Comparison of ENCODE assay signal across 21 cellular contexts in the genomic region with DNA sequence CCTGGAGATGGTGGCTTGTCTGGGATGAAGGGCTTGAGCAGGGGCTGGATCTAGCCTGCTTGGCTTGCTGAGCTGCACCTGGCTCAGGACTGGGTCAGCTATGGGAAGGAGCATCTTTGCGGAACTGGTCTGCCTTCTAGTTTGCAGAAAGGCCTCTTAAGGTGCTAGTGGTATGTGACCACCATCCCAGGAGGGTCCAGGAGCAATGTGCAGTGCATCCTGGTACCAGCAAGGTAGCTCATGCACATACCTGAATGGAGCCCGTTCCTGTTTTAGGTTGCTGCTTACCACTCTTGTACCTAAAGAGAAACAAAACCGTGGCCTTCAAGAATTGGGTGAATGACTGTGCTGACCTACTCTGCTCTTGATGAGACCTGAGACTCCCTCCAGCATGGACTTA.
A peak's percentile ranks its signal among the peaks of the same experiment; 100 is the strongest.
DNase-seq lines count a peak whose midpoint lies in the region; ATAC-seq and TF ChIP-seq lines count a peak whose summit lies in the region.
"Had no signal": no experiment of that assay in that cellular context is flagged by ENCODE, and none has a peak within 500 bp of the region (broad histone marks: within the 10 kb centered on the region; RNA-seq: fewer than 3 reads in every experiment).

No MANE protein-coding gene starts in this region.

- no peak for TF ChIP-seq CTCF in HCT116 (IDR thresholded peaks at IDR 0.05 in 2 of 3, conservative IDR thresholded peaks at IDR 0.05 in 1 of 3; ENCODE audit: borderline replicate concordance in 1 of 3, insufficient read depth in 1 of 3, low read depth in 2 of 3, low read length in 2 of 3)
- TF ChIP-seq CTCF in breast epithelium (IDR thresholded peaks at IDR 0.05), result no peak
- no peak for TF ChIP-seq CTCF in Peyer's patch (IDR thresholded peaks at IDR 0.05)

- no peaks in the 10 kb centered on the region for H4K20me1 ChIP-seq in HCT116 (ENCODE audit: insufficient read depth)

- H3K27ac Mint-ChIP-seq in stimulated activated memory B cell treated with anti-CD40 and anti-IgM and Interleukin-4, amounts not matched to agents 10 μg/mL and 1 μg/mL and 100 μg/mL, for 72 hours, result peak overlapping the region; percentile 91
- H3K27ac Mint-ChIP-seq: activated B cell treated with CpG ODN at 0.5 μM for 24 hours; activated CD8-positive, alpha-beta T cell treated with anti-CD3 and anti-CD28 coated beads for 36 hours; activated naive CD8-positive, alpha-beta T cell treated with anti-CD3 and anti-CD28 coated beads for 36 hours; activated T-cell treated with anti-CD3 and anti-CD28 coated beads, Interleukin-2, amount 50 U/mL, for 72 hours; CD8-positive, alpha-beta T cell had no signal

- no peak overlapping the region for H3K9ac ChIP-seq in HCT116 (ENCODE audit: low read length)
- no peak overlapping the region for H3K9ac ChIP-seq in mesenchymal stem cell (ENCODE audit: low read length)

- H3K27ac ChIP-seq in HCT116 (ENCODE audit: low read depth, low read length) (no peak overlapping the region), breast epithelium (peak overlapping the region; percentile 70 to 75), mesenchymal stem cell (ENCODE audit: low read length, poor library complexity, severe bottlenecking) (peak overlapping the region; percentile 75), Peyer's patch (peak overlapping the region in 1 of 4 donors; percentile 72)

- no peak overlapping the region for H3K4ac ChIP-seq in mesenchymal stem cell (ENCODE audit: low read depth in 1 of 2, low read length in 2 of 2)

- peak overlapping the region; percentile 20; the same call in 1 of the 2 replicates for H3K4me2 ChIP-seq in HCT116 (ENCODE audit: low read length)
- no peak overlapping the region for H3K4me2 ChIP-seq in mesenchymal stem cell (ENCODE audit: low read length, poor library complexity, severe bottlenecking)

- BruUV-seq in HCT116 (replicated peaks; lab: Mats Ljungman, UMichigan), result no TSS peak

- H3K9me3 ChIP-seq in HCT116 (ENCODE audit: control insufficient read depth in 1 of 2, insufficient read depth in 1 of 2, low read depth in 1 of 2, low read length in 2 of 2), result no peaks in the 10 kb centered on the region
- H3K9me3 ChIP-seq in breast epithelium, result no peaks in the 10 kb centered on the region
- H3K9me3 ChIP-seq in mesenchymal stem cell (ENCODE audit: control insufficient read depth, low read length), result no peaks in the 10 kb centered on the region
- no peaks in the 10 kb centered on the region for H3K9me3 ChIP-seq in Peyer's patch
- H3K9me3 ChIP-seq: MG63, spleen had no signal

- peak overlapping the region; percentile 5 to 37 for H3K18ac ChIP-seq in mesenchymal stem cell (ENCODE audit: low read depth in 1 of 2, low read length in 2 of 2)

- no peak overlapping the region for H4K8ac ChIP-seq in mesenchymal stem cell (ENCODE audit: low read length)

- H3K9me3 Mint-ChIP-seq in stimulated activated memory B cell treated with anti-CD40 and anti-IgM and Interleukin-4, amounts not matched to agents 10 μg/mL and 1 μg/mL and 100 μg/mL, for 72 hours, result no peaks in the 10 kb centered on the region
- H3K9me3 Mint-ChIP-seq: activated B cell treated with CpG ODN at 0.5 μM for 24 hours; activated CD8-positive, alpha-beta T cell treated with anti-CD3 and anti-CD28 coated beads for 36 hours; activated naive CD8-positive, alpha-beta T cell treated with anti-CD3 and anti-CD28 coated beads for 36 hours; activated T-cell treated with anti-CD3 and anti-CD28 coated beads, Interleukin-2, amount 50 U/mL, for 72 hours; CD8-positive, alpha-beta T cell; naive thymus-derived CD8-positive, alpha-beta T cell had no signal

- no peaks in the 10 kb centered on the region for H3K79me1 ChIP-seq in mesenchymal stem cell (replicated peaks; ENCODE audit: low read length, poor library complexity, severe bottlenecking)

- H2AK5ac ChIP-seq in mesenchymal stem cell (ENCODE audit: low read length, severe bottlenecking), result peak overlapping the region; percentile 45

- H2BK12ac ChIP-seq in mesenchymal stem cell (ENCODE audit: low read length in 2 of 2), result peak overlapping the region; percentile 49 to 90

- TF ChIP-seq POLR2A in HCT116 (IDR thresholded peaks at IDR 0.05; ENCODE audit: borderline replicate concordance, extremely low read depth, insufficient read depth, insufficient read length) (no peak), breast epithelium (IDR thresholded peaks at IDR 0.05) (no peak), Peyer's patch (IDR thresholded peaks at IDR 0.05) (no peak)

- DNase-seq in HCT116 (ENCODE audit: low read depth, low spot score) (no peak), breast epithelium (ENCODE audit: low spot score in 2 of 2) (no peak), mesenchymal stem cell (no peak), Peyer's patch (no peak), COLO829 (ENCODE audit: low spot score) (no peak), HuH-7.5 (ENCODE audit: low spot score) (no peak)
- DNase-seq: activated B cell treated with CpG ODN at 0.5 μM for 24 hours; activated CD8-positive, alpha-beta T cell treated with anti-CD3 and anti-CD28 coated beads for 36 hours; activated naive CD8-positive, alpha-beta T cell treated with anti-CD3 and anti-CD28 coated beads for 36 hours; activated T-cell treated with anti-CD3 and anti-CD28 coated beads, Interleukin-2, amount 50 U/mL, for 72 hours; CD8-positive, alpha-beta T cell; cortex of kidney; DND-41; glutamatergic neuron; MG63; naive thymus-derived CD8-positive, alpha-beta T cell; SHP77; spleen had no signal

- H4K91ac ChIP-seq in mesenchymal stem cell (ENCODE audit: low read length), result peak overlapping the region; percentile 66

- H3K79me2 ChIP-seq in HCT116 (ENCODE audit: insufficient read depth, low read length), result no peaks in the 10 kb centered on the region

- TF ChIP-seq RAD21 in HCT116 (IDR thresholded peaks at IDR 0.05; ENCODE audit: low read depth), result no peak

- H2AFZ ChIP-seq in HCT116 (ENCODE audit: low read depth, low read length, poor library complexity, severe bottlenecking) (no peak overlapping the region), mesenchymal stem cell (ENCODE audit: low read depth, low read length) (no peak overlapping the region)

- 83% methylated on average over 3 of the region's 3 CpGs for WGBS in mesenchymal stem cell

- H3K36me3 Mint-ChIP-seq in stimulated activated memory B cell treated with anti-CD40 and anti-IgM and Interleukin-4, amounts not matched to agents 10 μg/mL and 1 μg/mL and 100 μg/mL, for 72 hours, result no peaks in the 10 kb centered on the region
- H3K36me3 Mint-ChIP-seq: activated naive CD8-positive, alpha-beta T cell treated with anti-CD3 and anti-CD28 coated beads for 36 hours; brain; CD8-positive, alpha-beta T cell; naive thymus-derived CD8-positive, alpha-beta T cell had no signal

- H3K23ac ChIP-seq in mesenchymal stem cell (ENCODE audit: low read length in 2 of 2), result no peak overlapping the region

- H3K4me3 ChIP-seq in HCT116 (replicated peaks in 1 of 2; ENCODE audit: low read depth in 1 of 2, low read length in 2 of 2) (no peak overlapping the region), breast epithelium (no peak overlapping the region), mesenchymal stem cell (ENCODE audit: insufficient read depth in 1 of 2, low read depth in 1 of 2, low read length in 2 of 2) (peak overlapping the region in 1 of 2 experiments; percentile 25), Peyer's patch (no peak overlapping the region)
- H3K4me3 ChIP-seq: MG63, spleen had no signal

- H2BK15ac ChIP-seq in mesenchymal stem cell (ENCODE audit: low read depth, poor library complexity, severe bottlenecking), result no peak overlapping the region

- peaks cover 46% of the 10 kb centered on the region for H3K4me1 Mint-ChIP-seq in stimulated activated memory B cell treated with anti-CD40 and anti-IgM and Interleukin-4, amounts not matched to agents 10 μg/mL and 1 μg/mL and 100 μg/mL, for 72 hours

- H3K9me2 ChIP-seq in HCT116 (ENCODE audit: insufficient read depth), result no peaks in the 10 kb centered on the region

- no peak overlapping the region for H2BK5ac ChIP-seq in mesenchymal stem cell (ENCODE audit: low read depth, low read length, poor library complexity, severe bottlenecking)

- H3K27me3 ChIP-seq in HCT116 (ENCODE audit: insufficient read depth, low read length) (no peaks in the 10 kb centered on the region), breast epithelium (no peaks in the 10 kb centered on the region), mesenchymal stem cell (ENCODE audit: control insufficient read depth in 1 of 2, insufficient read depth in 1 of 2, low read length in 2 of 2) (no peaks in the 10 kb centered on the region), Peyer's patch (no peaks in the 10 kb centered on the region)
- H3K27me3 ChIP-seq: MG63, spleen had no signal

- peaks cover 0 to 20% of the 10 kb centered on the region in 2 experiments; a peak in 2 of 4 replicates for H3K4me1 ChIP-seq in HCT116 (ENCODE audit: control insufficient read depth in 1 of 2, insufficient read depth in 2 of 2, low read length in 2 of 2)
- H3K4me1 ChIP-seq in breast epithelium, result peaks cover 4 to 15% of the 10 kb centered on the region in 2 donors
- peaks cover 14% of the 10 kb centered on the region for H3K4me1 ChIP-seq in mesenchymal stem cell (ENCODE audit: control insufficient read depth, insufficient read depth, low read depth, low read length)
- peaks cover 0 to 21% (median 2%) of the 10 kb centered on the region in 4 donors for H3K4me1 ChIP-seq in Peyer's patch

- ATAC-seq in HCT116 (no peak), GM18517 (IDR thresholded peaks at IDR 0.05; ENCODE audit: unreplicated experiment) (no peak)
- ATAC-seq in stimulated activated memory B cell treated with anti-CD40 and anti-IgM and Interleukin-4, amounts not matched to agents 10 μg/mL and 1 μg/mL and 100 μg/mL, for 72 hours, result no peak
- ATAC-seq: activated CD8-positive, alpha-beta T cell treated with anti-CD3 and anti-CD28 coated beads for 36 hours; activated T-cell treated with anti-CD3 and anti-CD28 coated beads, Interleukin-2, amount 50 U/mL, for 72 hours; CD8-positive, alpha-beta T cell; naive thymus-derived CD8-positive, alpha-beta T cell had no signal

- no peaks in the 10 kb centered on the region for H3K36me3 ChIP-seq in HCT116 (ENCODE audit: control insufficient read depth in 1 of 2, insufficient read depth in 2 of 2, low read length in 2 of 2)
- no peaks in the 10 kb centered on the region for H3K36me3 ChIP-seq in breast epithelium
- H3K36me3 ChIP-seq in mesenchymal stem cell (ENCODE audit: control insufficient read depth in 1 of 2, insufficient read depth in 2 of 2, low read depth in 1 of 2, low read length in 2 of 2), result no peaks in the 10 kb centered on the region
- no peaks in the 10 kb centered on the region for H3K36me3 ChIP-seq in Peyer's patch
- H3K36me3 ChIP-seq: MG63, spleen had no signal

- RAD21 ChIA-PET in HCT116 (lab: Charles Lee; ENCODE audit: low non-redundant PET in 1 of 2, low total read pairs in 2 of 2, uncharacterized antibody in 2 of 2, unreplicated experiment in 2 of 2), result no interaction called here

- CTCF ChIA-PET in HCT116 (lab: Charles Lee), result no interaction called here

- no peak overlapping the region for H3K4me3 Mint-ChIP-seq in stimulated activated memory B cell treated with anti-CD40 and anti-IgM and Interleukin-4, amounts not matched to agents 10 μg/mL and 1 μg/mL and 100 μg/mL, for 72 hours
- H3K4me3 Mint-ChIP-seq: activated B cell treated with CpG ODN at 0.5 μM for 24 hours; activated CD8-positive, alpha-beta T cell treated with anti-CD3 and anti-CD28 coated beads for 36 hours; activated naive CD8-positive, alpha-beta T cell treated with anti-CD3 and anti-CD28 coated beads for 36 hours; activated T-cell treated with anti-CD3 and anti-CD28 coated beads, Interleukin-2, amount 50 U/mL, for 72 hours; brain; CD8-positive, alpha-beta T cell; naive thymus-derived CD8-positive, alpha-beta T cell had no signal

- peak overlapping the region in 1 of 2 experiments; percentile 13 for H3K14ac ChIP-seq in mesenchymal stem cell (ENCODE audit: low read length in 2 of 2)

- intact Hi-C loops in HCT116 (cut with micrococcal nuclease), result no loop called here
- intact Hi-C loops in breast epithelium (cut with DNase I; ENCODE audit: low total_unique reads), result no loop called here

- H3K27me3 Mint-ChIP-seq in stimulated activated memory B cell treated with anti-CD40 and anti-IgM and Interleukin-4, amounts not matched to agents 10 μg/mL and 1 μg/mL and 100 μg/mL, for 72 hours, result no peaks in the 10 kb centered on the region
- H3K27me3 Mint-ChIP-seq: activated B cell treated with CpG ODN at 0.5 μM for 24 hours; activated CD8-positive, alpha-beta T cell treated with anti-CD3 and anti-CD28 coated beads for 36 hours; activated naive CD8-positive, alpha-beta T cell treated with anti-CD3 and anti-CD28 coated beads for 36 hours had no signal

- peak overlapping the region; percentile 2 for H2BK120ac ChIP-seq in mesenchymal stem cell (ENCODE audit: low read depth, low read length)

- POLR2A ChIA-PET in HCT116 (lab: Charles Lee), result no interaction called here
